In genomic region chr10:125595911-125596310, GRCh38 we compare ENCODE assay signal across 20 cellular contexts.
"Had no signal": no experiment of that assay in that cellular context is flagged by ENCODE, and none has a peak within 500 bp of the region (broad histone marks: within the 10 kb centered on the region; RNA-seq: fewer than 3 reads in every experiment).

No MANE protein-coding gene starts in this region.

- H3K36me3 Mint-ChIP-seq: mesothelial cell of epicardium had no signal

- H3K36me3 ChIP-seq: esophagus muscularis mucosa, gastrocnemius medialis, heart right ventricle, left lung, lower lobe of right lung had no signal

- H3K4me3 Mint-ChIP-seq: mesothelial cell of epicardium, naive B cell had no signal

- H3K27me3 ChIP-seq: esophagus muscularis mucosa, foreskin keratinocyte, gastrocnemius medialis, left lung had no signal

- DNase-seq: dermis blood vessel endothelial cell; dorsolateral prefrontal cortex; effector CD4-positive, alpha-beta T cell; effector memory CD4-positive, alpha-beta T cell; foreskin keratinocyte; gastrocnemius medialis; glutamatergic neuron; head of caudate nucleus; heart right ventricle; hippocampal formation; left cardiac atrium; left lung; left ventricle myocardium superior; lower lobe of right lung; mesenchymal stem cell; mucosa of descending colon; naive B cell had no signal

- H3K4me1 ChIP-seq: esophagus muscularis mucosa, foreskin keratinocyte, gastrocnemius medialis, heart right ventricle, left lung, lower lobe of right lung had no signal

- H3K27ac ChIP-seq: coronary artery, dorsolateral prefrontal cortex, esophagus muscularis mucosa, foreskin keratinocyte, gastrocnemius medialis, heart right ventricle, left lung, lower lobe of right lung had no signal

- H3K9me3 ChIP-seq: gastrocnemius medialis had no signal

- H3K4me3 ChIP-seq: coronary artery, dorsolateral prefrontal cortex, esophagus muscularis mucosa, gastrocnemius medialis, heart right ventricle, left lung, lower lobe of right lung, mucosa of descending colon had no signal

- H3K27ac Mint-ChIP-seq: mesothelial cell of epicardium, naive B cell had no signal

- ATAC-seq: foreskin keratinocyte, gastrocnemius medialis, heart right ventricle, left cardiac atrium, left lung, left ventricle myocardium superior, lower lobe of right lung, mucosa of descending colon had no signal

- H3K4me1 Mint-ChIP-seq: mesothelial cell of epicardium had no signal
